Comparison of ENCODE assay signal across 15 cellular contexts in genomic region chrX:129622757-129623301, GRCh38. TPM values are rescaled to one million over a fixed set of nuclear protein-coding genes. Genes with fewer than 3 reads are reported as not detected.
A peak's percentile ranks its signal among the peaks of the same experiment; 100 is the strongest.
DNase-seq lines count a peak whose midpoint lies in the region; ATAC-seq and TF ChIP-seq lines count a peak whose summit lies in the region.
"Had no signal": no experiment of that assay in that cellular context is flagged by ENCODE, and none has a peak within 500 bp of the region (broad histone marks: within the 10 kb centered on the region; RNA-seq: fewer than 3 reads in every experiment).

No MANE protein-coding gene starts in this region.

- no peak for TF ChIP-seq CTCF in endothelial cell (IDR thresholded peaks at IDR 0.05; ENCODE audit: unreplicated experiment)

- no peak for ATAC-seq in Right ventricle myocardium inferior
- ATAC-seq in HG03159 (IDR thresholded peaks at IDR 0.05; ENCODE audit: unreplicated experiment) = no peak
- ATAC-seq: effector memory CD8-positive, alpha-beta T cell; gastroesophageal sphincter; HCT116 had no signal

- no peaks in the 10 kb centered on the region for H3K9me3 Mint-ChIP-seq in endothelial cell (ENCODE audit: unreplicated experiment)
- H3K9me3 Mint-ChIP-seq: activated B cell treated with CpG ODN at 0.5 μM for 24 hours; effector memory CD8-positive, alpha-beta T cell had no signal

- H3K27ac ChIP-seq in SJSA1 = peak overlapping the region; percentile 78
- H3K27ac ChIP-seq: gastroesophageal sphincter had no signal

- peak; percentile 69 for DNase-seq in EL
- DNase-seq in SJSA1 (ENCODE audit: low read depth in 1 of 2, low spot score in 2 of 2) = peak; percentile 85 to 87
- peak; percentile 56 for DNase-seq in endothelial cell (ENCODE audit: low spot score)
- no peak for DNase-seq in DMS79 treated with DMSO at 0.1 percent for 48 hours (lab: John Stamatoyannopoulos, UW)
- DNase-seq in Right ventricle myocardium inferior (ENCODE audit: missing footprints) = no peak
- no peak for DNase-seq in SHP77 treated with DMSO at 0.1 percent for 48 hours (lab: John Stamatoyannopoulos, UW)
- DNase-seq: activated B cell treated with CpG ODN at 0.5 μM for 24 hours; effector memory CD8-positive, alpha-beta T cell; KG1; NCI-H146 had no signal

- H3K4me3 Mint-ChIP-seq in endothelial cell (ENCODE audit: unreplicated experiment) = no peak overlapping the region
- H3K4me3 Mint-ChIP-seq: activated B cell treated with CpG ODN at 0.5 μM for 24 hours; brain; effector memory CD8-positive, alpha-beta T cell had no signal

- no peaks in the 10 kb centered on the region for H3K27me3 Mint-ChIP-seq in endothelial cell (ENCODE audit: unreplicated experiment)
- H3K27me3 Mint-ChIP-seq: activated B cell treated with CpG ODN at 0.5 μM for 24 hours had no signal

- H2AFZ ChIP-seq in neuron (ENCODE audit: low read depth, low read length) = peak overlapping the region; percentile 37

- intact Hi-C loops in Right ventricle myocardium inferior (cut with DNase I) = no loop called here

- peak overlapping the region; percentile 70 for H3K27ac Mint-ChIP-seq in endothelial cell (ENCODE audit: unreplicated experiment)
- H3K27ac Mint-ChIP-seq: activated B cell treated with CpG ODN at 0.5 μM for 24 hours; effector memory CD8-positive, alpha-beta T cell had no signal

- H3K27me3 ChIP-seq in SJSA1 (replicated peaks) (no peaks in the 10 kb centered on the region), neuron (ENCODE audit: insufficient read depth, low read length) (no peaks in the 10 kb centered on the region)
- H3K27me3 ChIP-seq: gastroesophageal sphincter had no signal

- H3K4me1 ChIP-seq in SJSA1 (replicated peaks) (peaks cover 28% of the 10 kb centered on the region), neuron (ENCODE audit: insufficient read depth, low read length) (peaks cover 7% of the 10 kb centered on the region)
- H3K4me1 ChIP-seq: gastroesophageal sphincter had no signal

- H3K4me3 ChIP-seq in SJSA1 (no peak overlapping the region), neuron (ENCODE audit: low read length) (no peak overlapping the region)
- H3K4me3 ChIP-seq: gastroesophageal sphincter had no signal

- H3K9me3 ChIP-seq in SJSA1 (replicated peaks) = no peaks in the 10 kb centered on the region
- no peaks in the 10 kb centered on the region for H3K9me3 ChIP-seq in neuron (ENCODE audit: low read length)
- H3K9me3 ChIP-seq: gastroesophageal sphincter had no signal

- H3K36me3 ChIP-seq in SJSA1 (no peaks in the 10 kb centered on the region), neuron (ENCODE audit: insufficient read depth, low read length) (no peaks in the 10 kb centered on the region)
- H3K36me3 ChIP-seq: gastroesophageal sphincter had no signal

- H3K36me3 Mint-ChIP-seq in endothelial cell (ENCODE audit: low read depth, unreplicated experiment) = no peaks in the 10 kb centered on the region
- H3K36me3 Mint-ChIP-seq: brain had no signal

- H3K4me1 Mint-ChIP-seq in endothelial cell (ENCODE audit: unreplicated experiment) = no peaks in the 10 kb centered on the region
- H3K4me1 Mint-ChIP-seq: activated B cell treated with CpG ODN at 0.5 μM for 24 hours, brain had no signal

RNA-seq across cellular contexts. Expression of gene APLN, which starts 31.9 kb away (rescaled TPM):
- 1.7 and 2.6 TPM in 2 replicates for total RNA-seq in SJSA1 (2014; rRNA removed; shearing (Covaris generic))
- 3.5 TPM for total RNA-seq in endothelial cell (ENCODE audit: unreplicated experiment)
- 16.8 TPM for total RNA-seq in Right ventricle myocardium inferior
- total RNA-seq: activated B cell treated with CpG ODN at 0.5 μM for 24 hours had no signal

Comparison
In these comparisons a context has a peak if more than half of its experiments do, and no peak if none do; other contexts are left out.
1. DNase-seq: peak in EL (single experiment), SJSA1 (2 of 2) and endothelial cell (single experiment); none in DMS79 treated with DMSO at 0.1 percent for 48 hours (single experiment), Right ventricle myocardium inferior (single experiment) and SHP77 treated with DMSO at 0.1 percent for 48 hours (single experiment).